Comparison of ENCODE assay signal across 22 cellular contexts in the genomic region with DNA sequence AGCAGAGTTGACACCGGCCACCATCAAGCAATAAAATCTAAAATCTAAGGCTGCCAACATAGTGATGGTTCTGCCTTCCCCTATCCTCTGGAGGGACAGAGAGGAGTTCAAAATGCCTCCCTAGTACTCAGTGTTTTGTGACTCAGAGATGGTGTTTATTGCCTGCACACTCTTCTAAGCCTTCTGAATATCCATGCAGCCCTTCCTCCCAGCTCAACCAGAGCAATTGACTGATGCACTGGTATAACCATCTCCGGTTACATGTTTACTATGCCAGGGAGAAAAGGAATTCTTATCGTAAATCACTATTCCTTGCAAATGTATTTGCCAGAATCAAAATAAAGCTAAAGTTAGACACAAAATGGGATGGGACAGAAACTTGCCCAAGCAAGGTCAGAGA.
"Had no signal": no experiment of that assay in that cellular context is flagged by ENCODE, and none has a peak within 500 bp of the region (broad histone marks: within the 10 kb centered on the region; RNA-seq: fewer than 3 reads in every experiment).

No MANE protein-coding gene starts in this region.

- H3K36me3 ChIP-seq: adrenal gland, breast epithelium, heart right ventricle, neural progenitor cell, right lobe of liver, tibial artery had no signal

- H3K9me3 Mint-ChIP-seq: central memory CD8-positive, alpha-beta T cell had no signal

- H3K36me3 Mint-ChIP-seq: stimulated activated effector memory CD8-positive, alpha-beta T cell treated with anti-CD3 and anti-CD28 coated beads, Interleukin-12 subunit alpha, Interleukin-12 subunit beta, amount 100 ng/mL, for 72 hours had no signal

- H3K4me1 ChIP-seq: adrenal gland, breast epithelium, right lobe of liver had no signal

- H3K9ac ChIP-seq: neural progenitor cell had no signal

- H3K27me3 Mint-ChIP-seq: activated naive CD4-positive, alpha-beta T cell treated with anti-CD3 and anti-CD28 coated beads, Interleukin-2, amount 50 U/mL, for 24 hours; central memory CD8-positive, alpha-beta T cell; effector memory CD8-positive, alpha-beta T cell; naive B cell; stimulated activated naive CD8-positive, alpha-beta T cell treated with anti-CD3 and anti-CD28 coated beads, Interleukin-15, amount 100 ng/mL, for 72 hours had no signal

- H3K27me3 ChIP-seq: breast epithelium, neural progenitor cell, right lobe of liver, tibial artery had no signal

- DNase-seq: activated CD4-positive, alpha-beta T cell treated with anti-CD3 and anti-CD28 coated beads for 1 hour; activated CD4-positive, alpha-beta T cell treated with anti-CD3 and anti-CD28 coated beads, Interleukin-2, amount 50 U/mL, for 1 hour; activated CD8-positive, alpha-beta T cell treated with anti-CD3 and anti-CD28 coated beads, Interleukin-2, amount 10 ng/mL, durations not matched to agents 7 days and 5 days; activated gamma-delta T cell treated with Interleukin-2 at 50 U/mL for 16 hours; adrenal gland; effector memory CD8-positive, alpha-beta T cell; heart right ventricle; islet precursor cell; left cardiac atrium; naive B cell; posterior cingulate gyrus; right lobe of liver; small intestine; stimulated activated CD4-positive, alpha-beta T cell treated with anti-CD3 and anti-CD28 coated beads, Interleukin-2, amount 100 ng/mL, for 24 hours; stimulated activated naive CD8-positive, alpha-beta T cell treated with anti-CD3 and anti-CD28 coated beads, Interleukin-15, amount 100 ng/mL, for 72 hours; tibial artery had no signal

- H3K9me3 ChIP-seq: adrenal gland, right lobe of liver, tibial artery had no signal

- H2AFZ ChIP-seq: neural progenitor cell had no signal

- H3K27ac ChIP-seq: adrenal gland, breast epithelium, heart right ventricle, neural progenitor cell, right lobe of liver, tibial artery had no signal

- H3K27ac Mint-ChIP-seq: activated CD8-positive, alpha-beta T cell treated with anti-CD3 and anti-CD28 coated beads, Interleukin-2, amount 10 ng/mL, durations not matched to agents 7 days and 5 days; activated naive CD4-positive, alpha-beta T cell treated with anti-CD3 and anti-CD28 coated beads, Interleukin-2, amount 50 U/mL, for 24 hours; memory B cell; neural progenitor cell; stimulated activated effector memory CD8-positive, alpha-beta T cell treated with anti-CD3 and anti-CD28 coated beads, Interleukin-12 subunit alpha, Interleukin-12 subunit beta, amount 100 ng/mL, for 72 hours; stimulated activated naive CD8-positive, alpha-beta T cell treated with anti-CD3 and anti-CD28 coated beads, Interleukin-15, amount 100 ng/mL, for 72 hours had no signal

- H3K4me3 Mint-ChIP-seq: activated CD8-positive, alpha-beta T cell treated with anti-CD3 and anti-CD28 coated beads, Interleukin-2, amount 10 ng/mL, durations not matched to agents 7 days and 5 days; activated naive CD4-positive, alpha-beta T cell treated with anti-CD3 and anti-CD28 coated beads, Interleukin-2, amount 50 U/mL, for 24 hours; central memory CD8-positive, alpha-beta T cell; memory B cell; neural progenitor cell; stimulated activated effector memory CD8-positive, alpha-beta T cell treated with anti-CD3 and anti-CD28 coated beads, Interleukin-12 subunit alpha, Interleukin-12 subunit beta, amount 100 ng/mL, for 72 hours; stimulated activated naive CD8-positive, alpha-beta T cell treated with anti-CD3 and anti-CD28 coated beads, Interleukin-15, amount 100 ng/mL, for 72 hours had no signal

- H3K4me2 ChIP-seq: neural progenitor cell had no signal

- H3K4me3 ChIP-seq: adrenal gland, breast epithelium, heart right ventricle, neural progenitor cell, right lobe of liver, tibial artery had no signal
